ENCODE assay signal across 1 cellular context in genomic region chr1:28736450-28737244, GRCh38.
TF ChIP-seq lines count a peak whose summit lies in the region.

Gene YTHDF2 (plus strand): TSS chr1:28736940. CDS start chr1:28737121, 181 bp downstream.

TF ChIP-seq in A549, 52 proteins besides CTCF, POLR2A, EP300 and RAD21 (continued from another document):
- TF ChIP-seq SREBF2 (IDR thresholded peaks at IDR 0.05) (no peak), FOSL2 (IDR thresholded peaks at IDR 0.05) (no peak), FOSL2 (CRISPR knock-in tag; IDR thresholded peaks at IDR 0.05) (peak; percentile 15; the same call in 1 of the 2 replicates), EHF (CRISPR knock-in tag; IDR thresholded peaks at IDR 0.05) (no peak), ZSCAN20 (CRISPR knock-in tag; IDR thresholded peaks at IDR 0.05) (no peak), MAFK (IDR thresholded peaks at IDR 0.05; ENCODE audit: partially characterized antibody) (no peak), CHD2 (IDR thresholded peaks at IDR 0.05; ENCODE audit: low read length, partially characterized antibody) (peak; percentile 67), USF2 (IDR thresholded peaks at IDR 0.05) (no peak), RARB (CRISPR knock-in tag; IDR thresholded peaks at IDR 0.05) (no peak), ESRRA (IDR thresholded peaks at IDR 0.05; ENCODE audit: borderline replicate concordance, low read length) (no peak), POLR2AphosphoS2 (conservative IDR thresholded peaks at IDR 0.05; ENCODE audit: low read length) (no peak), BHLHE40 (IDR thresholded peaks at IDR 0.05; ENCODE audit: low read depth, low read length) (no peak)
